Comparison of ENCODE assay signal across 20 cellular contexts in the genomic region with DNA sequence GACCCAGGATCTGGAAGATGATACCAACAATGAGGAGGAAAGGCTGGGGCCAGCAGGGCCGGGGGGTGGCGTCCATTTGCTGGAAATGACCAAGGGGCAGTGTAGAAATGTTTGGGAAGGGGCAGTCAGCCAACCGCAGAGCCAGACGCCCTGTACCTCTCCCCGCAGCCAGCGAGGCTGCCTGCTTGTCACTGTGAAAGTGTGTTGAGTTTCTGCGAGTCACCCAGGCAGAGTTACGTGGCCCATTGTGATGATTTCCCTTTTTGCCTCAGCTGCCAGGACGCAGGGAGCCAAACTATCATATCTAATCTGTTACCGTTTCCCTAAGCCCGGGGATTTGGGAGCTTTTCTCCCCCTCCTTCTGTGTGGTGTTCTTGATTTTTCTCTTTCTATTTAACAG.
DNase-seq lines count a peak whose midpoint lies in the region; ATAC-seq and TF ChIP-seq lines count a peak whose summit lies in the region.
"Had no signal": no experiment of that assay in that cellular context is flagged by ENCODE, and none has a peak within 500 bp of the region (broad histone marks: within the 10 kb centered on the region; RNA-seq: fewer than 3 reads in every experiment).

No MANE protein-coding gene starts in this region.

- H3K36me3 ChIP-seq in endodermal cell (ENCODE audit: control insufficient read depth, insufficient read depth, low read length) = no peaks in the 10 kb centered on the region
- peaks cover 2% of the 10 kb centered on the region for H3K36me3 ChIP-seq in osteoblast (ENCODE audit: insufficient read depth, low read length)
- H3K36me3 ChIP-seq in smooth muscle cell (ENCODE audit: low read depth) = no peaks in the 10 kb centered on the region
- H3K36me3 ChIP-seq in CD8-positive, alpha-beta T cell (ENCODE audit: insufficient read depth, low read length) = no peaks in the 10 kb centered on the region

- H3K9me3 Mint-ChIP-seq in endodermal cell = peaks cover 21% of the 10 kb centered on the region
- H3K9me3 Mint-ChIP-seq in CD8-positive, alpha-beta T cell = peaks cover 8% of the 10 kb centered on the region

- WGBS in endodermal cell (ENCODE audit: insufficient coverage in 1 of 2, insufficient read length in 1 of 2), 2 experiments = 59 to 65% methylated on average over 8 to 11 of the region's 11 CpGs
- WGBS in smooth muscle cell (ENCODE audit: low lambda C conversion rate) = 33% methylated on average over 11 of the region's 11 CpGs

- H3K9me3 ChIP-seq in endodermal cell (ENCODE audit: control insufficient read depth, low read length) = peaks cover 11% of the 10 kb centered on the region
- no peaks in the 10 kb centered on the region for H3K9me3 ChIP-seq in osteoblast (ENCODE audit: low read depth, low read length)
- H3K9me3 ChIP-seq in smooth muscle cell (replicated peaks; ENCODE audit: low read depth) = no peaks in the 10 kb centered on the region
- H3K9me3 ChIP-seq in CD8-positive, alpha-beta T cell (ENCODE audit: low read length) = no peaks in the 10 kb centered on the region

- no peak overlapping the region for H3K27ac Mint-ChIP-seq in endodermal cell
- no peak overlapping the region for H3K27ac Mint-ChIP-seq in CD8-positive, alpha-beta T cell
- H3K27ac Mint-ChIP-seq: activated B cell treated with CpG ODN at 0.5 μM for 24 hours; activated naive CD8-positive, alpha-beta T cell treated with anti-CD3 and anti-CD28 coated beads, Interleukin-2, amount 50 U/mL, for 24 hours; mesothelial cell of epicardium; naive thymus-derived CD8-positive, alpha-beta T cell; stimulated activated effector memory CD8-positive, alpha-beta T cell treated with anti-CD3 and anti-CD28 coated beads, Interleukin-12 subunit alpha, Interleukin-12 subunit beta, amount 100 ng/mL, for 72 hours had no signal

- CTCF ChIA-PET in CD8-positive, alpha-beta T cell (lab: Charles Lee) = no interaction called here

- TF ChIP-seq CTCF in endodermal cell (conservative IDR thresholded peaks at IDR 0.05) (no peak), osteoblast (IDR thresholded peaks at IDR 0.05; ENCODE audit: extremely low read depth, low read depth, low read length) (no peak), smooth muscle cell (IDR thresholded peaks at IDR 0.05; ENCODE audit: borderline replicate concordance, insufficient read depth, poor library complexity, severe bottlenecking) (no peak)
- no peak for TF ChIP-seq CTCF in CD8-positive, alpha-beta T cell (IDR thresholded peaks at IDR 0.05)

- peak overlapping the region; percentile 45 for H2AFZ ChIP-seq in osteoblast (ENCODE audit: low read length)
- H2AFZ ChIP-seq in smooth muscle cell (ENCODE audit: low read depth) = no peak overlapping the region

- H3K36me3 Mint-ChIP-seq in endodermal cell (ENCODE audit: low read depth) = peaks cover 7% of the 10 kb centered on the region
- no peaks in the 10 kb centered on the region for H3K36me3 Mint-ChIP-seq in CD8-positive, alpha-beta T cell
- H3K36me3 Mint-ChIP-seq: mesothelial cell of epicardium; stimulated activated effector memory CD8-positive, alpha-beta T cell treated with anti-CD3 and anti-CD28 coated beads, Interleukin-12 subunit alpha, Interleukin-12 subunit beta, amount 100 ng/mL, for 72 hours had no signal

- H3K4me1 ChIP-seq in endodermal cell (ENCODE audit: control insufficient read depth, insufficient read depth, low read length) (no peaks in the 10 kb centered on the region), osteoblast (ENCODE audit: insufficient read depth, low read length) (no peaks in the 10 kb centered on the region), smooth muscle cell (ENCODE audit: low read depth) (peaks cover 3% of the 10 kb centered on the region)
- H3K4me1 ChIP-seq in CD8-positive, alpha-beta T cell (ENCODE audit: insufficient read depth, low read length) = no peaks in the 10 kb centered on the region

- H4K20me1 ChIP-seq in osteoblast (ENCODE audit: insufficient read depth, low read length) = no peaks in the 10 kb centered on the region
- H4K20me1 ChIP-seq in smooth muscle cell (ENCODE audit: low read depth) = no peaks in the 10 kb centered on the region

- no peak overlapping the region for H3K27ac ChIP-seq in endodermal cell (ENCODE audit: low read depth, low read length)
- no peak overlapping the region for H3K27ac ChIP-seq in osteoblast (ENCODE audit: low read depth, low read length)
- H3K27ac ChIP-seq in smooth muscle cell (ENCODE audit: low read depth) = no peak overlapping the region
- H3K27ac ChIP-seq in CD8-positive, alpha-beta T cell (ENCODE audit: low read depth, low read length) = no peak overlapping the region
- H3K27ac ChIP-seq: HL-60 had no signal

- H3K4me3 ChIP-seq in endodermal cell (ENCODE audit: low read length) (no peak overlapping the region), osteoblast (ENCODE audit: insufficient read depth, low read length) (no peak overlapping the region), smooth muscle cell (no peak overlapping the region)
- no peak overlapping the region for H3K4me3 ChIP-seq in CD8-positive, alpha-beta T cell (ENCODE audit: low read depth, low read length)

- H3K4me1 Mint-ChIP-seq in endodermal cell = peaks cover 14% of the 10 kb centered on the region
- H3K4me1 Mint-ChIP-seq in CD8-positive, alpha-beta T cell (ENCODE audit: low read depth) = no peaks in the 10 kb centered on the region
- H3K4me1 Mint-ChIP-seq: activated B cell treated with CpG ODN at 0.5 μM for 24 hours; activated naive CD8-positive, alpha-beta T cell treated with anti-CD3 and anti-CD28 coated beads, Interleukin-2, amount 50 U/mL, for 24 hours; CD8-positive, alpha-beta memory T cell; stimulated activated effector memory CD8-positive, alpha-beta T cell treated with anti-CD3 and anti-CD28 coated beads, Interleukin-12 subunit alpha, Interleukin-12 subunit beta, amount 100 ng/mL, for 72 hours had no signal

- H3F3A ChIP-seq in smooth muscle cell (ENCODE audit: low read depth) = no peaks in the 10 kb centered on the region

- H3K27me3 Mint-ChIP-seq in endodermal cell (ENCODE audit: insufficient read depth) = peaks cover 16% of the 10 kb centered on the region
- H3K27me3 Mint-ChIP-seq in CD8-positive, alpha-beta T cell (ENCODE audit: low read depth) = peaks cover 21% of the 10 kb centered on the region

- peaks cover 6% of the 10 kb centered on the region for H3K27me3 ChIP-seq in endodermal cell (ENCODE audit: control insufficient read depth, insufficient read depth, low read length, poor library complexity, severe bottlenecking)
- H3K27me3 ChIP-seq in osteoblast (ENCODE audit: insufficient read depth, low read length) = no peaks in the 10 kb centered on the region
- no peaks in the 10 kb centered on the region for H3K27me3 ChIP-seq in smooth muscle cell (ENCODE audit: low read depth)
- no peaks in the 10 kb centered on the region for H3K27me3 ChIP-seq in CD8-positive, alpha-beta T cell (ENCODE audit: insufficient read depth, low read length)

- H3K79me2 ChIP-seq in osteoblast (ENCODE audit: insufficient read depth, low read length) = no peaks in the 10 kb centered on the region
- H3K79me2 ChIP-seq in smooth muscle cell (ENCODE audit: low read depth) = no peaks in the 10 kb centered on the region

- no peak overlapping the region for H3K4me2 ChIP-seq in osteoblast (ENCODE audit: insufficient read depth, low read length)
- no peak overlapping the region for H3K4me2 ChIP-seq in smooth muscle cell

- no peak for ATAC-seq in CD8-positive, alpha-beta T cell
- ATAC-seq: activated naive CD8-positive, alpha-beta T cell treated with anti-CD3 and anti-CD28 coated beads, Interleukin-2, amount 50 U/mL, for 24 hours; naive thymus-derived CD8-positive, alpha-beta T cell; stimulated activated effector memory CD8-positive, alpha-beta T cell treated with anti-CD3 and anti-CD28 coated beads, Interleukin-12 subunit alpha, Interleukin-12 subunit beta, amount 100 ng/mL, for 72 hours had no signal

- H3K9ac ChIP-seq in endodermal cell (ENCODE audit: extremely low read depth, low read length, poor library complexity, severe bottlenecking) = no peak overlapping the region
- H3K9ac ChIP-seq in smooth muscle cell (ENCODE audit: low read depth) = no peak overlapping the region

- POLR2A ChIA-PET in CD8-positive, alpha-beta T cell (lab: Charles Lee) = no interaction called here

- intact Hi-C loops in CD8-positive, alpha-beta T cell (cut with DNase I, micrococcal nuclease) = no loop called here

- peak; percentile 18 for DNase-seq in EL
- DNase-seq in M059J (ENCODE audit: low read depth) = peak; percentile 18
- DNase-seq in endodermal cell = peak; percentile 45
- DNase-seq in osteoblast (ENCODE audit: insufficient read length, low spot score, missing footprints) = peak; percentile 68
- DNase-seq in NCI-H2227 treated with DMSO at 0.1 percent for 48 hours (lab: John Stamatoyannopoulos, UW) = no peak
- no peak for DNase-seq in smooth muscle cell (lab: John Stamatoyannopoulos, UW; ENCODE audit: unreplicated experiment)
- no peak for DNase-seq in CD8-positive, alpha-beta T cell
- DNase-seq: activated B cell treated with CpG ODN at 0.5 μM for 24 hours; activated CD4-positive, alpha-beta T cell treated with anti-CD3 and anti-CD28 coated beads, Interleukin-2, amount 50 U/mL, for 48 hours; activated naive CD8-positive, alpha-beta T cell treated with anti-CD3 and anti-CD28 coated beads, Interleukin-2, amount 50 U/mL, for 24 hours; CD8-positive, alpha-beta memory T cell; cortex of kidney; naive thymus-derived CD8-positive, alpha-beta T cell; NCI-H1417 treated with DMSO at 0.1 percent for 48 hours; NCI-H524; stimulated activated CD4-positive, alpha-beta T cell treated with anti-CD3 and anti-CD28 coated beads, Interleukin-2, amount 100 ng/mL, for 24 hours; T-helper 9 cell had no signal

- H3K4me3 Mint-ChIP-seq in endodermal cell = no peak overlapping the region
- no peak overlapping the region for H3K4me3 Mint-ChIP-seq in CD8-positive, alpha-beta T cell
- H3K4me3 Mint-ChIP-seq: activated B cell treated with CpG ODN at 0.5 μM for 24 hours; activated naive CD8-positive, alpha-beta T cell treated with anti-CD3 and anti-CD28 coated beads, Interleukin-2, amount 50 U/mL, for 24 hours; CD8-positive, alpha-beta memory T cell; mesothelial cell of epicardium; naive thymus-derived CD8-positive, alpha-beta T cell; stimulated activated effector memory CD8-positive, alpha-beta T cell treated with anti-CD3 and anti-CD28 coated beads, Interleukin-12 subunit alpha, Interleukin-12 subunit beta, amount 100 ng/mL, for 72 hours had no signal

Comparison
In these comparisons a context has a peak if more than half of its experiments do, and no peak if none do; other contexts are left out.
1. DNase-seq: peak in EL (single experiment), M059J (single experiment), endodermal cell (single experiment) and osteoblast (single experiment); none in NCI-H2227 treated with DMSO at 0.1 percent for 48 hours (single experiment), smooth muscle cell (single experiment) and CD8-positive, alpha-beta T cell (0 of 7).